In the genomic region with DNA sequence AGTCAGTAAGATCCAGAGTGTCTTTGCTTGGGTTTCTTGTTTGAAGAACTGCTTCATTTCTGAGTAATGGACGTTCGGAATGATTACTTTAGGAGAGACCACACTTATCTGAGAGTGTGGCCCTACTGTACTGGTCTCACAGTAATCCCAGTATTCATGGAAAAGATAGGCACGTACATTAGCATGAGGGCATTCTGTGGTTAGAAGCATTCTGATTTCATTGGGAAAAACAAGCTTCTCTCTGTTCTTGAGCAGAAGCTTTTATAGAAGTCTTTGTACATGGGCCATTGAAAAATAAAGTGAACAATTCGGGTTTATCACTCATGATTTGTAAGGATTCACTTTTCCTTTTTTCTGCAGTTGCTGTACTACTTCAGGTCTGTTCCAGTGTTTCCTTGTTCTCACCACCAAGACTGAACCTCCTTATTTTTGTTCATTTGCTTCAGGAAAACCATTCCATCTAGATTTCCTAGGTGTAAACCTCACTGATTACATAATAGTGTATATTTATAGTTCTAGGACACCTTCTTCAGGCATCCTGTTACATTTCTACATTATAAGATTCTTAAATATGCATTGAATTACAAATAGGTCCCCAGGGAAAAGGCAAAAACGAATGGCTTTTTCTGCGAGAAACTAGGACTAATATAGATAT, we compare ENCODE assay signal across 28 cellular contexts. TPM values are rescaled to one million over a fixed set of nuclear protein-coding genes. Genes with fewer than 3 reads are reported as not detected.
DNase-seq lines count a peak whose midpoint lies in the region; ATAC-seq, FAIRE-seq and TF ChIP-seq lines count a peak whose summit lies in the region.
"Had no signal": no experiment of that assay in that cellular context is flagged by ENCODE, and none has a peak within 500 bp of the region (broad histone marks: within the 10 kb centered on the region; RNA-seq: fewer than 3 reads in every experiment).

No MANE protein-coding gene starts in this region.

- H3K9me3 ChIP-seq in T-helper 17 cell (ENCODE audit: control insufficient read depth, low read length, poor library complexity, severe bottlenecking), result no peaks in the 10 kb centered on the region
- H3K9me3 ChIP-seq in keratinocyte (ENCODE audit: control insufficient read depth, low read depth, low read length), result no peaks in the 10 kb centered on the region
- no peaks in the 10 kb centered on the region for H3K9me3 ChIP-seq in smooth muscle cell (replicated peaks; ENCODE audit: low read depth)
- H3K9me3 ChIP-seq: Peyer's patch, right lobe of liver, stomach, tibial nerve had no signal

- no peaks in the 10 kb centered on the region for H3K9me1 ChIP-seq in keratinocyte (ENCODE audit: control insufficient read depth, extremely low read depth, insufficient read depth, low read length)

- H3K4me2 ChIP-seq in keratinocyte (ENCODE audit: control insufficient read depth, extremely low read depth, insufficient read depth, low read depth, low read length) (peak overlapping the region; percentile 2), smooth muscle cell (peak overlapping the region; percentile 74)

- 55% methylated on average over 6 of the region's 6 CpGs for WGBS in smooth muscle cell (ENCODE audit: low lambda C conversion rate)

- DNase-seq in DMS 273 (lab: John Stamatoyannopoulos, UW; ENCODE audit: unreplicated experiment) (peak; percentile 28), DMS 273 treated with DMSO at 0.1 percent for 48 hours (lab: John Stamatoyannopoulos, UW) (no peak), T-helper 17 cell (no peak), keratinocyte (ENCODE audit: low read depth, low spot score) (no peak), smooth muscle cell (lab: John Stamatoyannopoulos, UW; ENCODE audit: unreplicated experiment) (no peak), posterior cingulate gyrus (no peak), mesenteric fat pad (ENCODE audit: low spot score) (no peak)
- no peak for DNase-seq in stimulated activated CD4-positive, alpha-beta T cell treated with anti-CD3 and anti-CD28 coated beads, Interleukin-2, amount 100 ng/mL, for 48 hours
- DNase-seq: activated CD4-positive, alpha-beta T cell treated with anti-CD3 and anti-CD28 coated beads for 4 hours; activated naive CD4-positive, alpha-beta T cell; activated T-cell treated with anti-CD3 and anti-CD28 coated beads, Interleukin-2, amount 50 U/mL, for 48 hours; anterior cingulate cortex; dermis blood vessel endothelial cell; DMS79; head of caudate nucleus; mammary epithelial cell; NCI-H1694 treated with DMSO at 0.1 percent for 48 hours; NCI-H526; occipital lobe; Peyer's patch; right lobe of liver; stimulated activated CD8-positive, alpha-beta memory T cell treated with anti-CD3 and anti-CD28 coated beads, Interleukin-4, amount 100 ng/mL, for 48 hours; stomach had no signal

- ATAC-seq in T-helper 17 cell, result no peak
- ATAC-seq: HCT116, HepG2, right lobe of liver had no signal

- H3K79me2 ChIP-seq in keratinocyte (ENCODE audit: control insufficient read depth, insufficient read depth, low read length) (peaks cover 81% of the 10 kb centered on the region), smooth muscle cell (ENCODE audit: low read depth) (peaks cover 100% of the 10 kb centered on the region)

- H3K27ac ChIP-seq in keratinocyte (ENCODE audit: control insufficient read depth, insufficient read depth, low read length), result no peak overlapping the region
- peak overlapping the region; percentile 26 for H3K27ac ChIP-seq in smooth muscle cell (ENCODE audit: low read depth)
- H3K27ac ChIP-seq: 22Rv1, Peyer's patch, right lobe of liver had no signal

- no peaks in the 10 kb centered on the region for H3K27me3 Mint-ChIP-seq in T-helper 17 cell

- H4K20me1 ChIP-seq in keratinocyte (ENCODE audit: control insufficient read depth, extremely low read depth, insufficient read depth, low read length) (peaks cover 2% of the 10 kb centered on the region), smooth muscle cell (ENCODE audit: low read depth) (peaks cover 100% of the 10 kb centered on the region)

- H3K4me3 Mint-ChIP-seq in T-helper 17 cell, result no peak overlapping the region
- H3K4me3 Mint-ChIP-seq: T-helper 1 cell treated with Interleukin-12 subunit alpha and Interleukin-12 subunit beta and Interleukin-4 antibody, amounts not matched to agents 30 μg/mL and 1 μg/mL, for 36 hours had no signal

- peaks cover 23% of the 10 kb centered on the region for H3F3A ChIP-seq in smooth muscle cell (ENCODE audit: low read depth)

- intact Hi-C loops in posterior cingulate gyrus (cut with DNase I), result no loop called here

- peak overlapping the region; percentile 9 for H3K27ac Mint-ChIP-seq in T-helper 17 cell
- H3K27ac Mint-ChIP-seq: T-helper 1 cell treated with Interleukin-12 subunit alpha and Interleukin-12 subunit beta and Interleukin-4 antibody, amounts not matched to agents 30 μg/mL and 1 μg/mL, for 36 hours had no signal

- FAIRE-seq in keratinocyte (lab: Jason Lieb, UNC), result no peak
- FAIRE-seq: HepG2 had no signal

- H3K4me1 ChIP-seq in keratinocyte (ENCODE audit: control insufficient read depth, extremely low read depth, insufficient read depth, low read length) (peaks cover 45% of the 10 kb centered on the region), smooth muscle cell (ENCODE audit: low read depth) (peaks cover 54% of the 10 kb centered on the region)

- peaks cover 68% of the 10 kb centered on the region for H3K4me1 Mint-ChIP-seq in T-helper 17 cell

- H3K4me3 ChIP-seq in keratinocyte (ENCODE audit: control insufficient read depth in 2 of 3, extremely low read depth in 1 of 3, insufficient read depth in 2 of 3, low read depth in 1 of 3, low read length in 3 of 3) (no peak overlapping the region), smooth muscle cell (no peak overlapping the region)
- H3K4me3 ChIP-seq: Peyer's patch, right lobe of liver, stomach, tibial nerve had no signal

- peaks cover 3% of the 10 kb centered on the region for H3K36me3 Mint-ChIP-seq in T-helper 17 cell (ENCODE audit: low read depth)

- dilution Hi-C loops in keratinocyte (cut with MboI; ENCODE audit: extremely low pct_ligation_motif_present, low sequenced_read_pairs), result no loop called here

- TF ChIP-seq CTCF in keratinocyte (optimal IDR thresholded peaks at IDR 0.05 in 1 of 3, IDR thresholded peaks at IDR 0.05 in 1 of 3, conservative IDR thresholded peaks at IDR 0.05 in 1 of 3; ENCODE audit: extremely low read depth in 1 of 3, insufficient read depth in 2 of 3, low read length in 3 of 3) (no peak), smooth muscle cell (IDR thresholded peaks at IDR 0.05; ENCODE audit: borderline replicate concordance, insufficient read depth, poor library complexity, severe bottlenecking) (no peak)

- H2AFZ ChIP-seq in keratinocyte (ENCODE audit: control insufficient read depth, low read length), result no peak overlapping the region
- H2AFZ ChIP-seq in smooth muscle cell (ENCODE audit: low read depth), result no peak overlapping the region

- H3K27me3 ChIP-seq in keratinocyte (ENCODE audit: control insufficient read depth, extremely low read depth, insufficient read depth, low read length) (no peaks in the 10 kb centered on the region), smooth muscle cell (ENCODE audit: low read depth) (no peaks in the 10 kb centered on the region)
- H3K27me3 ChIP-seq: Peyer's patch, right lobe of liver, stomach, tibial nerve had no signal

- H3K36me3 ChIP-seq in keratinocyte (ENCODE audit: control insufficient read depth in 2 of 2, extremely low read depth in 1 of 2, insufficient read depth in 2 of 2, low read length in 2 of 2), result peaks cover 2 to 5% of the 10 kb centered on the region in 2 experiments
- no peaks in the 10 kb centered on the region for H3K36me3 ChIP-seq in smooth muscle cell (ENCODE audit: low read depth)
- H3K36me3 ChIP-seq: Peyer's patch, right lobe of liver, stomach, tibial nerve had no signal

- H3K9ac ChIP-seq in keratinocyte (ENCODE audit: control insufficient read depth, extremely low read depth, insufficient read depth, low read length), result no peak overlapping the region
- H3K9ac ChIP-seq in smooth muscle cell (ENCODE audit: low read depth), result no peak overlapping the region

RNA-seq across cellular contexts. Expression of gene TGFBR1, which starts 10.1 kb away (rescaled TPM):
- total RNA-seq in T-helper 17 cell, result 10 to 100 TPM; 23.5 to 29.1 TPM
- 41.6 to 55.0 TPM (median 49.7 TPM) in 3 replicates for polyA plus RNA-seq in keratinocyte
- 21.0 TPM for polyA plus RNA-seq in keratinocyte (2011; ENCODE audit: low read depth)
- polyA plus RNA-seq in keratinocyte (2011; cell fraction: cytosol; rRNA removed), result 20.7 and 45.7 TPM in 2 replicates
- 57.9 and 67.1 TPM in 2 replicates for polyA plus RNA-seq in keratinocyte (2011; cell fraction: nucleus; rRNA removed)
- 18.8 and 28.4 TPM in 2 replicates for polyA plus RNA-seq in keratinocyte (2012; ENCODE audit: low replicate concordance)
- 135 to 193 TPM (median 184 TPM) in 3 replicates for polyA minus RNA-seq in keratinocyte
- polyA minus RNA-seq in keratinocyte (2011; cell fraction: cytosol; rRNA and poly(A)+ RNA removed), result 57.6 TPM
- polyA minus RNA-seq in keratinocyte (2011; cell fraction: nucleus; rRNA and poly(A)+ RNA removed), result 74.4 and 239 TPM in 2 replicates
- 240 and 267 TPM in 2 replicates for total RNA-seq in smooth muscle cell
- polyA plus RNA-seq in smooth muscle cell, result 77.0 and 87.8 TPM in 2 replicates
- total RNA-seq in mesenteric fat pad, result 56.2 TPM
